33 cellular contexts compared by ENCODE assay signal in genomic region chr20:46700481-46700880, GRCh38. TPM values are rescaled to one million over a fixed set of nuclear protein-coding genes. Genes with fewer than 3 reads are reported as not detected.
"Had no signal": no experiment of that assay in that cellular context is flagged by ENCODE, and none has a peak within 500 bp of the region (broad histone marks: within the 10 kb centered on the region; RNA-seq: fewer than 3 reads in every experiment).

No MANE protein-coding gene starts in this region.

- H3K9me3 Mint-ChIP-seq: activated T-cell treated with anti-CD3 and anti-CD28 coated beads, Interleukin-2, amount 50 U/mL, for 72 hours; immature natural killer cell; mesothelial cell of epicardium; T-helper 2 cell treated with Interferon-gamma antibody and Interleukin-4, amounts not matched to agents 5 μg/mL and 100 μg/mL, for 36 hours had no signal

- H3K27ac Mint-ChIP-seq: activated CD4-positive, alpha-beta T cell treated with anti-CD3 and anti-CD28 coated beads for 36 hours; activated naive CD8-positive, alpha-beta T cell; activated T-cell treated with anti-CD3 and anti-CD28 coated beads, Interleukin-2, amount 50 U/mL, for 72 hours; immature natural killer cell; mesothelial cell of epicardium; nephron progenitor cell; stimulated activated memory B cell treated with anti-CD40 and anti-IgM and Interleukin-4, amounts not matched to agents 10 μg/mL and 1 μg/mL and 100 μg/mL, for 72 hours; T-helper 2 cell treated with Interferon-gamma antibody and Interleukin-4, amounts not matched to agents 5 μg/mL and 100 μg/mL, for 36 hours had no signal

- H3K36me3 Mint-ChIP-seq: immature natural killer cell; mesothelial cell of epicardium; stimulated activated memory B cell treated with anti-CD40 and anti-IgM and Interleukin-4, amounts not matched to agents 10 μg/mL and 1 μg/mL and 100 μg/mL, for 72 hours had no signal

- H3K27me3 ChIP-seq: thyroid gland had no signal

- H3K4me3 ChIP-seq: coronary artery, esophagus muscularis mucosa, heart left ventricle, psoas muscle, smooth muscle cell, stomach, thyroid gland, upper lobe of right lung had no signal

- H2AFZ ChIP-seq: parathyroid adenoma had no signal

- ATAC-seq: activated CD4-positive, alpha-beta T cell treated with anti-CD3 and anti-CD28 coated beads for 36 hours; activated T-cell treated with anti-CD3 and anti-CD28 coated beads, Interleukin-2, amount 50 U/mL, for 72 hours; heart left ventricle; psoas muscle; stimulated activated memory B cell treated with anti-CD40 and anti-IgM and Interleukin-4, amounts not matched to agents 10 μg/mL and 1 μg/mL and 100 μg/mL, for 72 hours had no signal

- DNase-seq: activated CD4-positive, alpha-beta T cell treated with anti-CD3 and anti-CD28 coated beads, Interleukin-2, amount 50 U/mL, for 4 hours; activated CD4-positive, CD25-positive, alpha-beta regulatory T cell; activated effector memory CD4-positive, alpha-beta T cell treated with Interleukin-2 at 50 U/mL for 16 hours; activated naive CD4-positive, alpha-beta T cell treated with Interleukin-2 at 50 U/mL for 16 hours; activated T-cell treated with anti-CD3 and anti-CD28 coated beads for 4 hours; activated T-cell treated with anti-CD3 and anti-CD28 coated beads, Interleukin-2, amount 50 U/mL, for 72 hours; anterior cingulate cortex; cerebellar nuclear complex; effector CD4-positive, alpha-beta T cell; heart left ventricle; immature natural killer cell; kidney; naive B cell; nephron progenitor cell; nucleus accumbens; psoas muscle; stimulated activated CD4-positive, alpha-beta T cell treated with anti-CD3 and anti-CD28 coated beads, Interleukin-1b, Interleukin-23, amount 100 ng/mL, for 48 hours; stimulated activated CD4-positive, alpha-beta T cell treated with anti-CD3 and anti-CD28 coated beads, Interleukin-4, amount 100 ng/mL, for 4 hours; stimulated activated CD8-positive, alpha-beta memory T cell treated with anti-CD3 and anti-CD28 coated beads, Interleukin-4, amount 100 ng/mL, for 48 hours; stomach; thyroid gland; upper lobe of right lung had no signal

- H3K36me3 ChIP-seq: esophagus muscularis mucosa, heart left ventricle, stomach, thyroid gland, upper lobe of right lung had no signal

- H3K9me3 ChIP-seq: esophagus muscularis mucosa, psoas muscle, stomach, thyroid gland, upper lobe of right lung had no signal

- H3K4me1 Mint-ChIP-seq: immature natural killer cell; naive B cell; stimulated activated memory B cell treated with anti-CD40 and anti-IgM and Interleukin-4, amounts not matched to agents 10 μg/mL and 1 μg/mL and 100 μg/mL, for 72 hours had no signal

- H3K79me2 ChIP-seq: parathyroid adenoma had no signal

- H3K27ac ChIP-seq: coronary artery, esophagus muscularis mucosa, foreskin keratinocyte, heart left ventricle, parathyroid adenoma, psoas muscle, stomach, thyroid gland, upper lobe of right lung had no signal

- H3K9ac ChIP-seq: parathyroid adenoma had no signal

- FAIRE-seq: kidney had no signal

- H3K4me3 Mint-ChIP-seq: activated CD4-positive, alpha-beta T cell treated with anti-CD3 and anti-CD28 coated beads for 36 hours; activated naive CD8-positive, alpha-beta T cell; activated T-cell treated with anti-CD3 and anti-CD28 coated beads, Interleukin-2, amount 50 U/mL, for 72 hours; immature natural killer cell; mesothelial cell of epicardium; nephron progenitor cell; stimulated activated memory B cell treated with anti-CD40 and anti-IgM and Interleukin-4, amounts not matched to agents 10 μg/mL and 1 μg/mL and 100 μg/mL, for 72 hours; T-helper 2 cell treated with Interferon-gamma antibody and Interleukin-4, amounts not matched to agents 5 μg/mL and 100 μg/mL, for 36 hours had no signal

- H3K4me1 ChIP-seq: esophagus muscularis mucosa, foreskin keratinocyte, parathyroid adenoma, psoas muscle, stomach, thyroid gland had no signal

- H3K4me2 ChIP-seq: smooth muscle cell had no signal

RNA-seq across cellular contexts. Expression of gene SLC2A10, which starts 9.0 kb away (rescaled TPM):
- total RNA-seq: activated CD4-positive, alpha-beta T cell treated with anti-CD3 and anti-CD28 coated beads for 36 hours had no signal
- polyA plus RNA-seq: mammary epithelial cell had no signal
